8 cellular contexts compared by ENCODE assay signal in the genomic region with DNA sequence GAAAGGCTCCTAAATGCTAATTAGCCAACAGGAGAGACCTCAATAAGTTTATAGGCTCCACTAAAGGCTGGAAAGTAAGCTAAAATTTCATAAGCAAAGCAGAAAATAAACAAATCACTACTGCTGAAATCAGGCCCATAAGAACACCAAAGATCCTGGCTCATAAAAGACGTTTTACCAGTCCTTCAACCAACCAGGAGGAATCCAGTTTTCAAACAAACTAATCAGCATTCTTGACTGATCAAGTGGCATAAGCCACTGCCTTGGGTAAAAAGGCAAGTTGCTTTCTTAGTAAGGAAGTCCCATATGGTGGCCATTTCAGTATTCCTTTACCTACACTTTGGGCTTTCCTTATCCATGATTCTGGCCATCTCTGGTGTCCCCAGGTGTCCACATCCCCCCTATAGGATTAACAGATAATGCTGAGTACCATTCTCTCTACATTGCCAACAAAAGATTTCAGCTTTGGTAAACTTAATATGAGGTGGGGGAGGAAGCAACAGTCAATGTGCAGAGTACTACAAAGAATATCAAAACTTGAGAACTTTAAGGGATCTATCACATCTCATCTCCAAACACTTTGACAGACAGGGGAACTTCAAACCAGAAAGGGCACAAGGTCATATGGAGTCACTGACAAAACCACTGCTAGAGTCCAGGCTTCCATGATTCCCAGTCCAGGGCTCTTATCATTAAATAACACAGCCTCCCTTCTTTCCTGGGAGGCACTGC. TPM values are rescaled to one million over a fixed set of nuclear protein-coding genes. Genes with fewer than 3 reads are reported as not detected.
DNase-seq lines count a peak whose midpoint lies in the region; ATAC-seq and TF ChIP-seq lines count a peak whose summit lies in the region.

No MANE protein-coding gene starts in this region.

- H3K27ac ChIP-seq in left ventricle myocardium inferior (replicated peaks) (peak overlapping the region; percentile 95), brain microvascular endothelial cell (no peak overlapping the region), uterus (peak overlapping the region in 1 of 2 donors; percentile 89)

- H3K4me3 ChIP-seq in left ventricle myocardium inferior, result peak overlapping the region; percentile 97
- peak overlapping the region; percentile 75 for H3K4me3 ChIP-seq in brain microvascular endothelial cell (ENCODE audit: low read depth, low read length)
- H3K4me3 ChIP-seq in mononuclear cell (ENCODE audit: low read length), result peak overlapping the region; percentile 78
- peak overlapping the region; percentile 76 to 82 for H3K4me3 ChIP-seq in uterus

- in situ Hi-C loops in brain microvascular endothelial cell (cut with HindIII; ENCODE audit: low pct_ligation_motif_present, low sequenced_read_pairs), result no loop called here

- TF ChIP-seq POLR2A in uterus (IDR thresholded peaks at IDR 0.05), result no peak

- TF ChIP-seq CTCF in left ventricle myocardium inferior (IDR thresholded peaks at IDR 0.05; ENCODE audit: borderline replicate concordance), result no peak
- TF ChIP-seq CTCF in brain microvascular endothelial cell (IDR thresholded peaks at IDR 0.05; ENCODE audit: low read depth, low read length, missing control alignments), result no peak
- TF ChIP-seq CTCF in uterus (IDR thresholded peaks at IDR 0.05), result no peak

- no peak for DNase-seq in left ventricle myocardium inferior
- DNase-seq in Right ventricle myocardium inferior (ENCODE audit: missing footprints), result no peak
- no peak for DNase-seq in brain microvascular endothelial cell
- no peak for DNase-seq in uterus
- no peak for DNase-seq in NCI-H2029 treated with DMSO at 0.1 percent for 48 hours (lab: John Stamatoyannopoulos, UW)
- no peak for DNase-seq in DMS114 treated with DMSO at 0.1 percent for 48 hours (lab: John Stamatoyannopoulos, UW; ENCODE audit: unreplicated experiment)

- H3K36me3 ChIP-seq in left ventricle myocardium inferior, result no peaks in the 10 kb centered on the region
- no peaks in the 10 kb centered on the region for H3K36me3 ChIP-seq in brain microvascular endothelial cell (replicated peaks)
- H3K36me3 ChIP-seq in uterus, result no peaks in the 10 kb centered on the region

- intact Hi-C loops in left ventricle myocardium inferior (cut with micrococcal nuclease), result no loop called here
- intact Hi-C loops in Right ventricle myocardium inferior (cut with DNase I), result loop anchor here (2.0 to 5.0 kb wide), 3 partner anchors 48 to 274 kb away; no protein-coding TSS in a partner anchor
- intact Hi-C loops in uterus (cut with DNase I; ENCODE audit: low total_unique reads), result no loop called here

- H3K27me3 ChIP-seq in left ventricle myocardium inferior (ENCODE audit: low read depth) (no peaks in the 10 kb centered on the region), brain microvascular endothelial cell (replicated peaks) (no peaks in the 10 kb centered on the region), mononuclear cell (ENCODE audit: insufficient read depth, low read length) (no peaks in the 10 kb centered on the region), uterus (no peaks in the 10 kb centered on the region)

- no peaks in the 10 kb centered on the region for H3K9me3 ChIP-seq in left ventricle myocardium inferior (replicated peaks)
- no peaks in the 10 kb centered on the region for H3K9me3 ChIP-seq in mononuclear cell (ENCODE audit: low read depth, low read length)
- H3K9me3 ChIP-seq in uterus, result no peaks in the 10 kb centered on the region

- ATAC-seq in Right ventricle myocardium inferior, result no peak
- ATAC-seq in GM21447 (IDR thresholded peaks at IDR 0.05; ENCODE audit: unreplicated experiment), result no peak

- H3K4me1 ChIP-seq in left ventricle myocardium inferior (peaks cover 68% of the 10 kb centered on the region), mononuclear cell (ENCODE audit: insufficient read depth, low read length) (peaks cover 49% of the 10 kb centered on the region), uterus (peaks cover 3 to 8% of the 10 kb centered on the region in 2 donors)

RNA-seq across cellular contexts. Expression of a gene that starts 1.3 kb away (rescaled TPM):
- total RNA-seq in left ventricle myocardium inferior (284 TPM), Right ventricle myocardium inferior (246 TPM), mononuclear cell (14.4 TPM), uterus (10 to 100 TPM; 15.6 to 85.9 (median 34.9) TPM)

RNA-seq across cellular contexts. Expression of a gene that starts 1.8 kb away (rescaled TPM):
- total RNA-seq in left ventricle myocardium inferior (1.7 TPM), Right ventricle myocardium inferior (1.6 TPM), mononuclear cell (not detected), uterus (10 to 100 TPM in 3 of 4 donors, 1 to 10 TPM in 1; 7.7 to 18.5 (median 13.6) TPM)
